In the genomic region with DNA sequence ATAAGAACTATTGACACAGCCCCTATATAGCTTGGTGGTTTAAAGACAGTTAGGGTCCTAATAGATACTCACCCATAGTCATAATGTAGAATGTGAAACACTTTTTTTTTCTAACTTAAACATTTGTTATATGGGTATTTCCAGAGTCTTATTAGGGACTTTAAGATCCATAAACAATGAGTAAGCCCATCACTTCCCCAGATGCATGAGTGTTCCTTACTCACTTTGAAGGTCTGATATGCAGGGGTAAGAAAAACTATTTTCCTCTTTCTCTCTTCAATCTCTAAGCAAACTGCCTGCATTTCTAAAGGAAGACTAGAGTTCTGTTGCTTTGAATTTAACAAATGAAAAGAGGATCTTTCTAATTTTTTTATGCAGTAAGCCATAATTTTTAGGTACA, we compare ENCODE assay signal across 1 cellular context.
TF ChIP-seq lines count a peak whose summit lies in the region.

No MANE protein-coding gene starts in this region.

TF ChIP-seq in HCT116, 20 proteins besides CTCF, POLR2A, EP300 and RAD21:
- TF ChIP-seq SRF (IDR thresholded peaks at IDR 0.05; ENCODE audit: low read depth) = no peak
- TF ChIP-seq, protein P1, sequence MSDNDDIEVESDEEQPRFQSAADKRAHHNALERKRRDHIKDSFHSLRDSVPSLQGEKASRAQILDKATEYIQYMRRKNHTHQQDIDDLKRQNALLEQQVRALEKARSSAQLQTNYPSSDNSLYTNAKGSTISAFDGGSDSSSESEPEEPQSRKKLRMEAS (IDR thresholded peaks at IDR 0.05) = no peak
- TF ChIP-seq, protein P2, sequence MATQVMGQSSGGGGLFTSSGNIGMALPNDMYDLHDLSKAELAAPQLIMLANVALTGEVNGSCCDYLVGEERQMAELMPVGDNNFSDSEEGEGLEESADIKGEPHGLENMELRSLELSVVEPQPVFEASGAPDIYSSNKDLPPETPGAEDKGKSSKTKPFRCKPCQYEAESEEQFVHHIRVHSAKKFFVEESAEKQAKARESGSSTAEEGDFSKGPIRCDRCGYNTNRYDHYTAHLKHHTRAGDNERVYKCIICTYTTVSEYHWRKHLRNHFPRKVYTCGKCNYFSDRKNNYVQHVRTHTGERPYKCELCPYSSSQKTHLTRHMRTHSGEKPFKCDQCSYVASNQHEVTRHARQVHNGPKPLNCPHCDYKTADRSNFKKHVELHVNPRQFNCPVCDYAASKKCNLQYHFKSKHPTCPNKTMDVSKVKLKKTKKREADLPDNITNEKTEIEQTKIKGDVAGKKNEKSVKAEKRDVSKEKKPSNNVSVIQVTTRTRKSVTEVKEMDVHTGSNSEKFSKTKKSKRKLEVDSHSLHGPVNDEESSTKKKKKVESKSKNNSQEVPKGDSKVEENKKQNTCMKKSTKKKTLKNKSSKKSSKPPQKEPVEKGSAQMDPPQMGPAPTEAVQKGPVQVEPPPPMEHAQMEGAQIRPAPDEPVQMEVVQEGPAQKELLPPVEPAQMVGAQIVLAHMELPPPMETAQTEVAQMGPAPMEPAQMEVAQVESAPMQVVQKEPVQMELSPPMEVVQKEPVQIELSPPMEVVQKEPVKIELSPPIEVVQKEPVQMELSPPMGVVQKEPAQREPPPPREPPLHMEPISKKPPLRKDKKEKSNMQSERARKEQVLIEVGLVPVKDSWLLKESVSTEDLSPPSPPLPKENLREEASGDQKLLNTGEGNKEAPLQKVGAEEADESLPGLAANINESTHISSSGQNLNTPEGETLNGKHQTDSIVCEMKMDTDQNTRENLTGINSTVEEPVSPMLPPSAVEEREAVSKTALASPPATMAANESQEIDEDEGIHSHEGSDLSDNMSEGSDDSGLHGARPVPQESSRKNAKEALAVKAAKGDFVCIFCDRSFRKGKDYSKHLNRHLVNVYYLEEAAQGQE (IDR thresholded peaks at IDR 0.05; ENCODE audit: low read depth) = no peak
- no peak for TF ChIP-seq TCF7L2 (IDR thresholded peaks at IDR 0.05; ENCODE audit: borderline replicate concordance, extremely low read depth, insufficient read depth, insufficient read length)
